Comparison of ENCODE assay signal across 1 cellular context in the genomic region with DNA sequence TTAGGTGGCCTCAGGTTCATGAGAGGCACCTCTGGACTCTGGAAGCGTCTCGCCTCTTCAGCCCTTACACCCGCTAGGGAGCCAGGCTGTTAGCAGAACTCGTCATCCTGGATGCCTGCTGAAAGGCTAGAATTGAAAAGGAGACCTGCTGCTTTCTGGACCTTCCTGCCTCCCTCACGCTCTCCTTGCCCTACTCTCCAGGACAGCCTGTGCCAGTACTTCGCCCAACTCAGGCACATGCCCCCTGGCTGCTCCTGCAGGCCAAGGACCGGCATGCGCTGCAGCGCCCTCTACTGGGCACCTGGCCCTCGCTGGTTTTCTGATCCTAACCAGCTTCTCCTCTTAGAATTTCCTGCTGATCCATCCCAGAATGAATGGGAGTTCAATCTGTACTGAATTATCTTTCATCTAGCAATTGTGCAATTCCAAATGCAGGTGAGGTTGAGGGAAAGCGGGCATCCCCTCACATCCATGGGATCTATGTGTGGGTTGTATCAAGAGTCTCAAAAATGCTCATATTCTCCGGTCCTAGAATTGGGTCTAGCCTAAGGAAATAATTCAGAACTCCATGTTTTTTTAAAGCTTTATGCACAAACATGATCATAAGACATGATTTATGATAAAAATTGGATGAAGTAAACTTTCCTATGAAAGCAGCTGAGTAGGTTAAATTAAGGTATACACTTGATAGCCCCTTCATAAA.
TF ChIP-seq lines count a peak whose summit lies in the region.

No MANE protein-coding gene starts in this region.

TF ChIP-seq in HepG2, 621 proteins besides CTCF, POLR2A, EP300 and RAD21 (continued from another document):
- TF ChIP-seq, protein P1, sequence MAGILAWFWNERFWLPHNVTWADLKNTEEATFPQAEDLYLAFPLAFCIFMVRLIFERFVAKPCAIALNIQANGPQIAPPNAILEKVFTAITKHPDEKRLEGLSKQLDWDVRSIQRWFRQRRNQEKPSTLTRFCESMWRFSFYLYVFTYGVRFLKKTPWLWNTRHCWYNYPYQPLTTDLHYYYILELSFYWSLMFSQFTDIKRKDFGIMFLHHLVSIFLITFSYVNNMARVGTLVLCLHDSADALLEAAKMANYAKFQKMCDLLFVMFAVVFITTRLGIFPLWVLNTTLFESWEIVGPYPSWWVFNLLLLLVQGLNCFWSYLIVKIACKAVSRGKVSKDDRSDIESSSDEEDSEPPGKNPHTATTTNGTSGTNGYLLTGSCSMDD (CRISPR knock-in tag; IDR thresholded peaks at IDR 0.05): no peak
- TF ChIP-seq, protein P2, sequence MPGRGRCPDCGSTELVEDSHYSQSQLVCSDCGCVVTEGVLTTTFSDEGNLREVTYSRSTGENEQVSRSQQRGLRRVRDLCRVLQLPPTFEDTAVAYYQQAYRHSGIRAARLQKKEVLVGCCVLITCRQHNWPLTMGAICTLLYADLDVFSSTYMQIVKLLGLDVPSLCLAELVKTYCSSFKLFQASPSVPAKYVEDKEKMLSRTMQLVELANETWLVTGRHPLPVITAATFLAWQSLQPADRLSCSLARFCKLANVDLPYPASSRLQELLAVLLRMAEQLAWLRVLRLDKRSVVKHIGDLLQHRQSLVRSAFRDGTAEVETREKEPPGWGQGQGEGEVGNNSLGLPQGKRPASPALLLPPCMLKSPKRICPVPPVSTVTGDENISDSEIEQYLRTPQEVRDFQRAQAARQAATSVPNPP (CRISPR knock-in tag; IDR thresholded peaks at IDR 0.05): no peak
- TF ChIP-seq YEATS2 (CRISPR knock-in tag; IDR thresholded peaks at IDR 0.05; ENCODE audit: borderline replicate concordance): 0 out of 2 replicates have a peak, but pooled peaks have one; percentile 36
- TF ChIP-seq, protein P3, sequence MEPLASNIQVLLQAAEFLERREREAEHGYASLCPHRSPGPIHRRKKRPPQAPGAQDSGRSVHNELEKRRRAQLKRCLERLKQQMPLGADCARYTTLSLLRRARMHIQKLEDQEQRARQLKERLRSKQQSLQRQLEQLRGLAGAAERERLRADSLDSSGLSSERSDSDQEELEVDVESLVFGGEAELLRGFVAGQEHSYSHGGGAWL (CRISPR knock-in tag; IDR thresholded peaks at IDR 0.05): peak; percentile 41; the same call in 1 of the 2 replicates
- no peak for TF ChIP-seq ZNF776 (CRISPR knock-in tag; IDR thresholded peaks at IDR 0.05)
- peak; percentile 22; the same call in 1 of the 2 replicates for TF ChIP-seq ETV5 (CRISPR knock-in tag; IDR thresholded peaks at IDR 0.05; ENCODE audit: borderline replicate concordance)
- 0 out of 2 replicates have a peak, but pooled peaks have one; percentile 16 for TF ChIP-seq ESRRA (CRISPR knock-in tag; IDR thresholded peaks at IDR 0.05; ENCODE audit: low read depth)
- peak; percentile 95 for TF ChIP-seq BORCS8-MEF2B (CRISPR knock-in tag; IDR thresholded peaks at IDR 0.05)
- TF ChIP-seq SP4 (CRISPR knock-in tag; IDR thresholded peaks at IDR 0.05): no peak
- TF ChIP-seq ZSCAN12 (CRISPR knock-in tag; IDR thresholded peaks at IDR 0.05): no peak
- no peak for TF ChIP-seq NCOA2 (CRISPR knock-in tag; IDR thresholded peaks at IDR 0.05)
- TF ChIP-seq ZNF883 (CRISPR knock-in tag; IDR thresholded peaks at IDR 0.05; ENCODE audit: not compliant biosample characterization): peak; percentile 46
- TF ChIP-seq, protein P4, sequence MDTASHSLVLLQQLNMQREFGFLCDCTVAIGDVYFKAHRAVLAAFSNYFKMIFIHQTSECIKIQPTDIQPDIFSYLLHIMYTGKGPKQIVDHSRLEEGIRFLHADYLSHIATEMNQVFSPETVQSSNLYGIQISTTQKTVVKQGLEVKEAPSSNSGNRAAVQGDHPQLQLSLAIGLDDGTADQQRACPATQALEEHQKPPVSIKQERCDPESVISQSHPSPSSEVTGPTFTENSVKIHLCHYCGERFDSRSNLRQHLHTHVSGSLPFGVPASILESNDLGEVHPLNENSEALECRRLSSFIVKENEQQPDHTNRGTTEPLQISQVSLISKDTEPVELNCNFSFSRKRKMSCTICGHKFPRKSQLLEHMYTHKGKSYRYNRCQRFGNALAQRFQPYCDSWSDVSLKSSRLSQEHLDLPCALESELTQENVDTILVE (CRISPR knock-in tag; IDR thresholded peaks at IDR 0.05): peak; percentile 39; the same call in 1 of the 2 replicates
- TF ChIP-seq, protein P5, sequence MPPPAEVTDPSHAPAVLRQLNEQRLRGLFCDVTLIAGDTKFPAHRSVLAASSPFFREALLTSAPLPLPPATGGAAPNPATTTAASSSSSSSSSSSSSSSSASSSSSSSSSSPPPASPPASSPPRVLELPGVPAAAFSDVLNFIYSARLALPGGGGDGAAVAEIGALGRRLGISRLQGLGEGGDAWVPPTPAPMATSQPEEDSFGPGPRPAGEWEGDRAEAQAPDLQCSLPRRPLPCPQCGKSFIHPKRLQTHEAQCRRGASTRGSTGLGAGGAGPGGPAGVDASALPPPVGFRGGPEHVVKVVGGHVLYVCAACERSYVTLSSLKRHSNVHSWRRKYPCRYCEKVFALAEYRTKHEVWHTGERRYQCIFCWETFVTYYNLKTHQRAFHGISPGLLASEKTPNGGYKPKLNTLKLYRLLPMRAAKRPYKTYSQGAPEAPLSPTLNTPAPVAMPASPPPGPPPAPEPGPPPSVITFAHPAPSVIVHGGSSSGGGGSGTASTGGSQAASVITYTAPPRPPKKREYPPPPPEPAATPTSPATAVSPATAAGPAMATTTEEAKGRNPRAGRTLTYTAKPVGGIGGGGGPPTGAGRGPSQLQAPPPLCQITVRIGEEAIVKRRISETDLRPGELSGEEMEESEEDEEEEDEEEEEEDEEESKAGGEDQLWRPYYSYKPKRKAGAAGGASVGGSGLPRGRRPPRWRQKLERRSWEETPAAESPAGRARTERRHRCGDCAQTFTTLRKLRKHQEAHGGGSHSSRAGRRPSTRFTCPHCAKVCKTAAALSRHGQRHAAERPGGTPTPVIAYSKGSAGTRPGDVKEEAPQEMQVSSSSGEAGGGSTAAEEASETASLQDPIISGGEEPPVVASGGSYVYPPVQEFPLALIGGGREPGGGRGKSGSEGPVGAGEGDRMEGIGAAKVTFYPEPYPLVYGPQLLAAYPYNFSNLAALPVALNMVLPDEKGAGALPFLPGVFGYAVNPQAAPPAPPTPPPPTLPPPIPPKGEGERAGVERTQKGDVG (CRISPR knock-in tag; IDR thresholded peaks at IDR 0.05; ENCODE audit: borderline replicate concordance): 0 out of 2 replicates have a peak, but pooled peaks have one; percentile 66
- TF ChIP-seq TEAD3 (CRISPR knock-in tag; optimal IDR thresholded peaks at IDR 0.05; ENCODE audit: borderline replicate concordance): peak; percentile 87
- no peak for TF ChIP-seq HMG20A (CRISPR knock-in tag; IDR thresholded peaks at IDR 0.05; ENCODE audit: borderline replicate concordance)
- TF ChIP-seq, protein P6, sequence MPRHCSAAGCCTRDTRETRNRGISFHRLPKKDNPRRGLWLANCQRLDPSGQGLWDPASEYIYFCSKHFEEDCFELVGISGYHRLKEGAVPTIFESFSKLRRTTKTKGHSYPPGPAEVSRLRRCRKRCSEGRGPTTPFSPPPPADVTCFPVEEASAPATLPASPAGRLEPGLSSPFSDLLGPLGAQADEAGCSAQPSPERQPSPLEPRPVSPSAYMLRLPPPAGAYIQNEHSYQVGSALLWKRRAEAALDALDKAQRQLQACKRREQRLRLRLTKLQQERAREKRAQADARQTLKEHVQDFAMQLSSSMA (CRISPR knock-in tag; IDR thresholded peaks at IDR 0.05): peak; percentile 51; the same call in 1 of the 2 replicates
- TF ChIP-seq PAF1 (CRISPR knock-in tag; IDR thresholded peaks at IDR 0.05): no peak
- TF ChIP-seq STAG1 (CRISPR knock-in tag; IDR thresholded peaks at IDR 0.05): peak; percentile 81
- TF ChIP-seq PCBP1 (IDR thresholded peaks at IDR 0.05; ENCODE audit: borderline replicate concordance, low read depth, low read length): no peak
- peak; percentile 30; the same call in 1 of the 2 replicates for TF ChIP-seq ZNF614 (CRISPR knock-in tag; IDR thresholded peaks at IDR 0.05; ENCODE audit: borderline replicate concordance)
- no peak for TF ChIP-seq HDAC6 (IDR thresholded peaks at IDR 0.05; ENCODE audit: low read depth, low read length)
- no peak for TF ChIP-seq PHF5A (CRISPR knock-in tag; IDR thresholded peaks at IDR 0.05; ENCODE audit: low read depth, unreplicated experiment)
- TF ChIP-seq, protein P7, sequence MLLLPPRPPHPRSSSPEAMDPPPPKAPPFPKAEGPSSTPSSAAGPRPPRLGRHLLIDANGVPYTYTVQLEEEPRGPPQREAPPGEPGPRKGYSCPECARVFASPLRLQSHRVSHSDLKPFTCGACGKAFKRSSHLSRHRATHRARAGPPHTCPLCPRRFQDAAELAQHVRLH (CRISPR knock-in tag; IDR thresholded peaks at IDR 0.05; ENCODE audit: borderline replicate concordance, low read depth): peak; percentile 42; the same call in 1 of the 2 replicates
- TF ChIP-seq, protein P8, sequence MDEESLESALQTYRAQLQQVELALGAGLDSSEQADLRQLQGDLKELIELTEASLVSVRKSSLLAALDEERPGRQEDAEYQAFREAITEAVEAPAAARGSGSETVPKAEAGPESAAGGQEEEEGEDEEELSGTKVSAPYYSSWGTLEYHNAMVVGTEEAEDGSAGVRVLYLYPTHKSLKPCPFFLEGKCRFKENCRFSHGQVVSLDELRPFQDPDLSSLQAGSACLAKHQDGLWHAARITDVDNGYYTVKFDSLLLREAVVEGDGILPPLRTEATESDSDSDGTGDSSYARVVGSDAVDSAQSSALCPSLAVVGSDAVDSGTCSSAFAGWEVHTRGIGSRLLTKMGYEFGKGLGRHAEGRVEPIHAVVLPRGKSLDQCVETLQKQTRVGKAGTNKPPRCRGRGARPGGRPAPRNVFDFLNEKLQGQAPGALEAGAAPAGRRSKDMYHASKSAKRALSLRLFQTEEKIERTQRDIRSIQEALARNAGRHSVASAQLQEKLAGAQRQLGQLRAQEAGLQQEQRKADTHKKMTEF (CRISPR knock-in tag; IDR thresholded peaks at IDR 0.05): peak; percentile 35; the same call in 1 of the 2 replicates
- TF ChIP-seq ZNF431 (CRISPR knock-in tag; IDR thresholded peaks at IDR 0.05; ENCODE audit: borderline replicate concordance, low read depth): no peak
- no peak for TF ChIP-seq ZNF382 (CRISPR knock-in tag; IDR thresholded peaks at IDR 0.05; ENCODE audit: borderline replicate concordance)
- TF ChIP-seq, protein P9, sequence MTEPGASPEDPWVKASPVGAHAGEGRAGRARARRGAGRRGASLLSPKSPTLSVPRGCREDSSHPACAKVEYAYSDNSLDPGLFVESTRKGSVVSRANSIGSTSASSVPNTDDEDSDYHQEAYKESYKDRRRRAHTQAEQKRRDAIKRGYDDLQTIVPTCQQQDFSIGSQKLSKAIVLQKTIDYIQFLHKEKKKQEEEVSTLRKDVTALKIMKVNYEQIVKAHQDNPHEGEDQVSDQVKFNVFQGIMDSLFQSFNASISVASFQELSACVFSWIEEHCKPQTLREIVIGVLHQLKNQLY (CRISPR knock-in tag; IDR thresholded peaks at IDR 0.05): no peak
- 0 out of 2 replicates have a peak, but pooled peaks have one; percentile 38 for TF ChIP-seq ZNF567 (CRISPR knock-in tag; IDR thresholded peaks at IDR 0.05; ENCODE audit: borderline replicate concordance)
- no peak for TF ChIP-seq POLR2AphosphoS2 (IDR thresholded peaks at IDR 0.05; ENCODE audit: low read depth, low read length)
